1 cellular context compared by ENCODE assay signal in genomic region chr20:43477193-43477592, GRCh38.
TF ChIP-seq lines count a peak whose summit lies in the region.

No MANE protein-coding gene starts in this region.

TF ChIP-seq in K562, 482 proteins besides CTCF, POLR2A, EP300 and RAD21 (continued from another document):
- TF ChIP-seq FOXA3 (CRISPR knock-in tag; conservative IDR thresholded peaks at IDR 0.05 in 1 of 2, IDR thresholded peaks at IDR 0.05 in 1 of 2) (no peak), POLR3A (IDR thresholded peaks at IDR 0.05; ENCODE audit: borderline replicate concordance, extremely low read depth, insufficient read depth, insufficient read length) (no peak), MEF2D (tag; conservative IDR thresholded peaks at IDR 0.05; ENCODE audit: low read depth) (no peak), HMGN3 (IDR thresholded peaks at IDR 0.05; ENCODE audit: borderline replicate concordance, extremely low read depth, insufficient read length, low read depth, low read length) (no peak), ZNF311 (CRISPR knock-in tag; IDR thresholded peaks at IDR 0.05) (no peak), NR4A1 (CRISPR knock-in tag; IDR thresholded peaks at IDR 0.05) (no peak), NR4A1 (tag; IDR thresholded peaks at IDR 0.05) (no peak), MTF1 (CRISPR knock-in tag; IDR thresholded peaks at IDR 0.05; ENCODE audit: borderline replicate concordance) (no peak), SNRNP70 (optimal IDR thresholded peaks at IDR 0.05; ENCODE audit: low read depth, low read length) (no peak), ELK3 (CRISPR knock-in tag; IDR thresholded peaks at IDR 0.05) (no peak), CUX1 (CRISPR knock-in tag; IDR thresholded peaks at IDR 0.05) (no peak), MAFG (tag; conservative IDR thresholded peaks at IDR 0.05) (no peak), HINFP (tag; conservative IDR thresholded peaks at IDR 0.05; ENCODE audit: low read depth) (no peak), HIVEP1 (CRISPR knock-in tag; IDR thresholded peaks at IDR 0.05) (no peak), HDAC3 (IDR thresholded peaks at IDR 0.05; ENCODE audit: borderline replicate concordance, partially characterized antibody) (no peak), ZNF217 (CRISPR knock-in tag; IDR thresholded peaks at IDR 0.05) (no peak)
